15 cellular contexts compared by ENCODE assay signal in genomic region chr10:70890917-70891431, GRCh38. TPM values are rescaled to one million over a fixed set of nuclear protein-coding genes. Genes with fewer than 3 reads are reported as not detected.
DNase-seq lines count a peak whose midpoint lies in the region; ATAC-seq and TF ChIP-seq lines count a peak whose summit lies in the region.
"Had no signal": no experiment of that assay in that cellular context is flagged by ENCODE, and none has a peak within 500 bp of the region (broad histone marks: within the 10 kb centered on the region; RNA-seq: fewer than 3 reads in every experiment).

No MANE protein-coding gene starts in this region.

- no peaks in the 10 kb centered on the region for H3K36me3 Mint-ChIP-seq in nephron (ENCODE audit: low read depth)
- no peaks in the 10 kb centered on the region for H3K36me3 Mint-ChIP-seq in natural killer cell treated with Interleukin-12 subunit alpha and Interleukin-12 subunit beta and Interleukin-15 and Interleukin-18, amount 100 ng/mL, for 72 hours
- H3K36me3 Mint-ChIP-seq: activated naive CD8-positive, alpha-beta T cell treated with anti-CD3 and anti-CD28 coated beads, Interleukin-2, amount 10 ng/mL, durations not matched to agents 7 days and 5 days had no signal

- no peaks in the 10 kb centered on the region for H3K27me3 Mint-ChIP-seq in nephron (ENCODE audit: low read depth)
- H3K27me3 Mint-ChIP-seq in natural killer cell treated with Interleukin-12 subunit alpha and Interleukin-12 subunit beta and Interleukin-15 and Interleukin-18, amount 100 ng/mL, for 72 hours, result peaks cover 0 to 5% of the 10 kb centered on the region in 2 donors

- TF ChIP-seq CTCF in nephron (IDR thresholded peaks at IDR 0.05; ENCODE audit: unreplicated experiment in 3 of 3), result no peak

- intact Hi-C loops in head of caudate nucleus (cut with DNase I), result no loop called here

- peak overlapping the region; percentile 54 to 74 (median 61) for H3K4me3 Mint-ChIP-seq in nephron
- no peak overlapping the region for H3K4me3 Mint-ChIP-seq in natural killer cell treated with Interleukin-12 subunit alpha and Interleukin-12 subunit beta and Interleukin-15 and Interleukin-18, amount 100 ng/mL, for 72 hours
- H3K4me3 Mint-ChIP-seq: activated naive CD8-positive, alpha-beta T cell treated with anti-CD3 and anti-CD28 coated beads, Interleukin-2, amount 10 ng/mL, durations not matched to agents 7 days and 5 days; T-helper 2 cell treated with Interferon-gamma antibody and Interleukin-4, amounts not matched to agents 5 μg/mL and 100 μg/mL, for 36 hours had no signal

- H3K9me3 Mint-ChIP-seq in nephron, result no peaks in the 10 kb centered on the region
- H3K9me3 Mint-ChIP-seq in natural killer cell treated with Interleukin-12 subunit alpha and Interleukin-12 subunit beta and Interleukin-15 and Interleukin-18, amount 100 ng/mL, for 72 hours, result no peaks in the 10 kb centered on the region
- H3K9me3 Mint-ChIP-seq: activated naive CD8-positive, alpha-beta T cell treated with anti-CD3 and anti-CD28 coated beads, Interleukin-2, amount 10 ng/mL, durations not matched to agents 7 days and 5 days; T-helper 2 cell treated with Interferon-gamma antibody and Interleukin-4, amounts not matched to agents 5 μg/mL and 100 μg/mL, for 36 hours had no signal

- peak overlapping the region in 2 of 3 experiments; percentile 4 to 71 for H3K27ac Mint-ChIP-seq in nephron
- H3K27ac Mint-ChIP-seq in natural killer cell treated with Interleukin-12 subunit alpha and Interleukin-12 subunit beta and Interleukin-15 and Interleukin-18, amount 100 ng/mL, for 72 hours, result no peak overlapping the region
- H3K27ac Mint-ChIP-seq: activated naive CD8-positive, alpha-beta T cell treated with anti-CD3 and anti-CD28 coated beads, Interleukin-2, amount 10 ng/mL, durations not matched to agents 7 days and 5 days; T-helper 2 cell treated with Interferon-gamma antibody and Interleukin-4, amounts not matched to agents 5 μg/mL and 100 μg/mL, for 36 hours had no signal

- H3K4me1 Mint-ChIP-seq in nephron, result peaks cover 44% of the 10 kb centered on the region
- peaks cover 7 to 8% of the 10 kb centered on the region in 2 donors for H3K4me1 Mint-ChIP-seq in natural killer cell treated with Interleukin-12 subunit alpha and Interleukin-12 subunit beta and Interleukin-15 and Interleukin-18, amount 100 ng/mL, for 72 hours (ENCODE audit: low read depth in 2 of 2)

- peak; percentile 40 for DNase-seq in activated CD8-positive, alpha-beta memory T cell treated with anti-CD3 and anti-CD28 coated beads, Interleukin-2, amount 50 U/mL, for 48 hours
- DNase-seq in activated CD8-positive, alpha-beta memory T cell treated with anti-CD3 and anti-CD28 coated beads for 24 hours, result no peak
- peak; percentile 38 to 87 (median 72) for DNase-seq in head of caudate nucleus
- no peak for DNase-seq in activated CD4-positive, CD25-positive, alpha-beta regulatory T cell (lab: John Stamatoyannopoulos, UW)
- DNase-seq in natural killer cell treated with Interleukin-12 subunit alpha and Interleukin-12 subunit beta and Interleukin-15 and Interleukin-18, amount 100 ng/mL, for 72 hours (ENCODE audit: low spot score), result no peak
- DNase-seq: activated naive CD8-positive, alpha-beta T cell treated with anti-CD3 and anti-CD28 coated beads, Interleukin-2, amount 10 ng/mL, durations not matched to agents 7 days and 5 days; DMS53; effector CD8-positive, alpha-beta T cell; NCI-H1436 treated with DMSO at 0.1 percent for 48 hours; stimulated activated CD4-positive, alpha-beta T cell treated with anti-CD3 and anti-CD28 coated beads, Interleukin-2, amount 100 ng/mL, for 24 hours; stimulated activated naive CD4-positive, alpha-beta T cell treated with Interleukin-2 at 50 U/mL for 16 hours had no signal

- ATAC-seq in GM19467 (IDR thresholded peaks at IDR 0.05; ENCODE audit: unreplicated experiment) (no peak), HG03432 (IDR thresholded peaks at IDR 0.05; ENCODE audit: unreplicated experiment) (no peak)
- no peak for ATAC-seq in natural killer cell treated with Interleukin-12 subunit alpha and Interleukin-12 subunit beta and Interleukin-15 and Interleukin-18, amount 100 ng/mL, for 72 hours

RNA-seq across cellular contexts. Expression of gene PCBD1, which starts 2.6 kb away (rescaled TPM):
- 10 to 100 TPM; 32.6 to 44.9 TPM for total RNA-seq in natural killer cell treated with Interleukin-12 subunit alpha and Interleukin-12 subunit beta and Interleukin-15 and Interleukin-18, amount 100 ng/mL, for 72 hours

Comparison
In these comparisons a context has a peak if more than half of its experiments do, and no peak if none do; other contexts are left out.
1. DNase-seq: peak in activated CD8-positive, alpha-beta memory T cell treated with anti-CD3 and anti-CD28 coated beads, Interleukin-2, amount 50 U/mL, for 48 hours (single experiment) and head of caudate nucleus (42 of 42); none in activated CD8-positive, alpha-beta memory T cell treated with anti-CD3 and anti-CD28 coated beads for 24 hours (single experiment), activated CD4-positive, CD25-positive, alpha-beta regulatory T cell (0 of 4) and natural killer cell treated with Interleukin-12 subunit alpha and Interleukin-12 subunit beta and Interleukin-15 and Interleukin-18, amount 100 ng/mL, for 72 hours (single experiment).
2. H3K27ac Mint-ChIP-seq: peak in nephron (2 of 3); none in natural killer cell treated with Interleukin-12 subunit alpha and Interleukin-12 subunit beta and Interleukin-15 and Interleukin-18, amount 100 ng/mL, for 72 hours (0 of 2).